10 cellular contexts compared by ENCODE assay signal in the genomic region with DNA sequence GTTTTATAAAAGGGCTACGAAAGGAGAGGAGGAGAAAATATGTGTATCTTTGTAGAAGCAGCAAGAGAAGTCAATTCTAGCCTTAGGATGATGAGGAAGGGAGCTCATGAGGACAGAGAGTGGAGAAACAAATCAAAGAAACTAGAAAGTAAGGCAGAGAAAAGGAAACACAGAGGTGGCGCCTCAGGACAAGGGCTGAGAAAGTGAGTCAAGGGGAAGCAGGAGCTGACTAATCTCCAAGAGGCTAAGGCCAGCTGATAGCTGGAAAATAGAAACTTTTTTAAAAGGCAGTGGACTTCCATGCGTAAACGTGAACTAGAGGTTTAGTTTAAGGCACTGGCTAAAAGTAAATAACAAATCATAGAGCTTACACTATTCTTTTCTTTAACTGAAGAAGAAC.
DNase-seq lines count a peak whose midpoint lies in the region; ATAC-seq lines count a peak whose summit lies in the region.
"Had no signal": no experiment of that assay in that cellular context is flagged by ENCODE, and none has a peak within 500 bp of the region (broad histone marks: within the 10 kb centered on the region; RNA-seq: fewer than 3 reads in every experiment).

No MANE protein-coding gene starts in this region.

- no peaks in the 10 kb centered on the region for H3K27me3 Mint-ChIP-seq in activated T-helper 1 cell treated with anti-CD3 and anti-CD28 coated beads, Interleukin-12 subunit alpha, Interleukin-12 subunit beta, Interleukin-2, Interleukin-4 antibody, amounts not matched to agents 30 ng/mL and 10 ng/mL and 1 ng/mL, durations not matched to agents 14 hours and 24 hours and 36 hours (ENCODE audit: insufficient read depth)

- in situ Hi-C loops in ACHN (cut with HindIII; ENCODE audit: low pct_ligation_motif_present, low pct_unique_long_range_greater_than_20kb, low sequenced_read_pairs) = no loop called here

- no peaks in the 10 kb centered on the region for H3K9me3 Mint-ChIP-seq in activated T-helper 1 cell treated with anti-CD3 and anti-CD28 coated beads, Interleukin-12 subunit alpha, Interleukin-12 subunit beta, Interleukin-2, Interleukin-4 antibody, amounts not matched to agents 30 ng/mL and 10 ng/mL and 1 ng/mL, durations not matched to agents 14 hours and 24 hours and 36 hours

- ATAC-seq in HG02571 (IDR thresholded peaks at IDR 0.05; ENCODE audit: unreplicated experiment) = no peak
- no peak for ATAC-seq in GM21717 (IDR thresholded peaks at IDR 0.05; ENCODE audit: unreplicated experiment)
- no peak for ATAC-seq in HG03108 (IDR thresholded peaks at IDR 0.05; ENCODE audit: unreplicated experiment)

- DNase-seq in ACHN (peak; percentile 8), ELR (ENCODE audit: low read depth) (peak; percentile 85), hepatic stellate cell (ENCODE audit: low spot score) (peak; percentile 46), GDM1 (lab: John Stamatoyannopoulos, UW) (no peak)
- DNase-seq in activated T-helper 1 cell treated with anti-CD3 and anti-CD28 coated beads, Interleukin-12 subunit alpha, Interleukin-12 subunit beta, Interleukin-2, Interleukin-4 antibody, amounts not matched to agents 30 ng/mL and 10 ng/mL and 1 ng/mL, durations not matched to agents 14 hours and 24 hours and 36 hours (ENCODE audit: low spot score) = no peak
- DNase-seq: NCI-H510A, ovary had no signal

- H3K27ac Mint-ChIP-seq in activated T-helper 1 cell treated with anti-CD3 and anti-CD28 coated beads, Interleukin-12 subunit alpha, Interleukin-12 subunit beta, Interleukin-2, Interleukin-4 antibody, amounts not matched to agents 30 ng/mL and 10 ng/mL and 1 ng/mL, durations not matched to agents 14 hours and 24 hours and 36 hours = peak overlapping the region; percentile 66

- H3K4me3 Mint-ChIP-seq in activated T-helper 1 cell treated with anti-CD3 and anti-CD28 coated beads, Interleukin-12 subunit alpha, Interleukin-12 subunit beta, Interleukin-2, Interleukin-4 antibody, amounts not matched to agents 30 ng/mL and 10 ng/mL and 1 ng/mL, durations not matched to agents 14 hours and 24 hours and 36 hours = peak overlapping the region; percentile 8

- peaks cover 38% of the 10 kb centered on the region for H3K36me3 Mint-ChIP-seq in activated T-helper 1 cell treated with anti-CD3 and anti-CD28 coated beads, Interleukin-12 subunit alpha, Interleukin-12 subunit beta, Interleukin-2, Interleukin-4 antibody, amounts not matched to agents 30 ng/mL and 10 ng/mL and 1 ng/mL, durations not matched to agents 14 hours and 24 hours and 36 hours (ENCODE audit: low read depth)

- intact Hi-C loops in activated T-helper 1 cell treated with anti-CD3 and anti-CD28 coated beads, Interleukin-12 subunit alpha, Interleukin-12 subunit beta, Interleukin-2, Interleukin-4 antibody, amounts not matched to agents 30 ng/mL and 10 ng/mL and 1 ng/mL, durations not matched to agents 14 hours and 24 hours and 36 hours (cut with micrococcal nuclease) = no loop called here

- H3K4me1 Mint-ChIP-seq in activated T-helper 1 cell treated with anti-CD3 and anti-CD28 coated beads, Interleukin-12 subunit alpha, Interleukin-12 subunit beta, Interleukin-2, Interleukin-4 antibody, amounts not matched to agents 30 ng/mL and 10 ng/mL and 1 ng/mL, durations not matched to agents 14 hours and 24 hours and 36 hours (ENCODE audit: low read depth) = peaks cover 87% of the 10 kb centered on the region

Comparison
In these comparisons a context has a peak if more than half of its experiments do, and no peak if none do; other contexts are left out.
1. DNase-seq: peak in ACHN (single experiment), ELR (single experiment) and hepatic stellate cell (single experiment); none in activated T-helper 1 cell treated with anti-CD3 and anti-CD28 coated beads, Interleukin-12 subunit alpha, Interleukin-12 subunit beta, Interleukin-2, Interleukin-4 antibody, amounts not matched to agents 30 ng/mL and 10 ng/mL and 1 ng/mL, durations not matched to agents 14 hours and 24 hours and 36 hours (single experiment) and GDM1 (single experiment).